Comparison of ENCODE assay signal across 10 cellular contexts in genomic region chr4:2860391-2861348, GRCh38. TPM values are rescaled to one million over a fixed set of nuclear protein-coding genes. Genes with fewer than 3 reads are reported as not detected.
A peak's percentile ranks its signal among the peaks of the same experiment; 100 is the strongest.
DNase-seq lines count a peak whose midpoint lies in the region; ATAC-seq and TF ChIP-seq lines count a peak whose summit lies in the region.
"Had no signal": no experiment of that assay in that cellular context is flagged by ENCODE, and none has a peak within 500 bp of the region (broad histone marks: within the 10 kb centered on the region; RNA-seq: fewer than 3 reads in every experiment).

No MANE protein-coding gene starts in this region.

- no peaks in the 10 kb centered on the region for H3K9me3 ChIP-seq in Loucy (ENCODE audit: insufficient read depth, low read depth, low read length)
- H3K9me3 ChIP-seq in smooth muscle cell (replicated peaks; ENCODE audit: low read depth) = no peaks in the 10 kb centered on the region

- DNase-seq in astrocyte of the spinal cord (ENCODE audit: low read depth, low spot score) (peak; percentile 21), left colon (no peak), smooth muscle cell (lab: John Stamatoyannopoulos, UW; ENCODE audit: unreplicated experiment) (no peak), D341Med (ENCODE audit: low spot score) (no peak), GM19240 (ENCODE audit: insufficient read length, low spot score) (no peak), CD1c-positive myeloid dendritic cell (ENCODE audit: extremely low spot score) (no peak), ecto neural progenitor cell (ENCODE audit: low spot score) (no peak)
- DNase-seq: NCI-H1048; stimulated activated naive CD8-positive, alpha-beta T cell treated with anti-CD3 and anti-CD28 coated beads, Interleukin-15, amount 100 ng/mL, for 72 hours had no signal

- ATAC-seq in left colon = peak; percentile 18
- ATAC-seq: stimulated activated naive CD8-positive, alpha-beta T cell treated with anti-CD3 and anti-CD28 coated beads, Interleukin-15, amount 100 ng/mL, for 72 hours had no signal

- no peaks in the 10 kb centered on the region for H3F3A ChIP-seq in Loucy (ENCODE audit: low read depth)
- H3F3A ChIP-seq in smooth muscle cell (ENCODE audit: low read depth) = peaks cover 12% of the 10 kb centered on the region

- H3K4me3 ChIP-seq in Loucy (ENCODE audit: low read length, poor library complexity, severe bottlenecking) (no peak overlapping the region), astrocyte of the spinal cord (ENCODE audit: low read depth, low read length) (no peak overlapping the region), smooth muscle cell (no peak overlapping the region)

- H3K79me2 ChIP-seq in Loucy (ENCODE audit: insufficient read depth, low read length) = peaks cover 96% of the 10 kb centered on the region
- peaks cover 100% of the 10 kb centered on the region for H3K79me2 ChIP-seq in smooth muscle cell (ENCODE audit: low read depth)

- H3K27me3 ChIP-seq in Loucy (ENCODE audit: insufficient read depth, low read length, poor library complexity, severe bottlenecking) (no peaks in the 10 kb centered on the region), smooth muscle cell (ENCODE audit: low read depth) (no peaks in the 10 kb centered on the region)

- TF ChIP-seq CTCF in Loucy (conservative IDR thresholded peaks at IDR 0.05; ENCODE audit: low read length) (no peak), astrocyte of the spinal cord (IDR thresholded peaks at IDR 0.05; ENCODE audit: low read depth, low read length) (no peak), smooth muscle cell (IDR thresholded peaks at IDR 0.05; ENCODE audit: borderline replicate concordance, insufficient read depth, poor library complexity, severe bottlenecking) (no peak)

- H3K36me3 ChIP-seq in Loucy (ENCODE audit: insufficient read depth, low read length) (no peaks in the 10 kb centered on the region), smooth muscle cell (ENCODE audit: low read depth) (no peaks in the 10 kb centered on the region)

- H3K9ac ChIP-seq in Loucy (ENCODE audit: low read depth, low read length, poor library complexity, severe bottlenecking) (no peak overlapping the region), smooth muscle cell (ENCODE audit: low read depth) (no peak overlapping the region)

- in situ Hi-C loops in astrocyte of the spinal cord (cut with HindIII; ENCODE audit: low sequenced_read_pairs) = no loop called here

- H3K27ac ChIP-seq in smooth muscle cell (ENCODE audit: low read depth) = peak overlapping the region; percentile 63

- H3K4me1 ChIP-seq in Loucy (ENCODE audit: insufficient read depth, low read length, poor library complexity, severe bottlenecking) (peaks cover 43% of the 10 kb centered on the region), smooth muscle cell (ENCODE audit: low read depth) (peaks cover 45% of the 10 kb centered on the region)

- intact Hi-C loops in left colon (cut with DNase I, micrococcal nuclease) = no loop called here

- peak overlapping the region; percentile 8 for H3K4me2 ChIP-seq in Loucy (ENCODE audit: low read depth, low read length, poor library complexity, severe bottlenecking)
- H3K4me2 ChIP-seq in smooth muscle cell = peak overlapping the region; percentile 57

- 77% methylated on average over 6 of the region's 6 CpGs for WGBS in smooth muscle cell (ENCODE audit: low lambda C conversion rate)

- H3K9me2 ChIP-seq in Loucy (replicated peaks; ENCODE audit: low read depth, low read length) = no peaks in the 10 kb centered on the region

- H4K20me1 ChIP-seq in Loucy (ENCODE audit: insufficient read depth, low read length, poor library complexity, severe bottlenecking) (peaks cover 44% of the 10 kb centered on the region), smooth muscle cell (ENCODE audit: low read depth) (peaks cover 100% of the 10 kb centered on the region)

- H2AFZ ChIP-seq in Loucy (ENCODE audit: low read length) = no peak overlapping the region
- H2AFZ ChIP-seq in smooth muscle cell (ENCODE audit: low read depth) = no peak overlapping the region

RNA-seq across cellular contexts. Expression of gene ADD1, which starts 17.0 kb away (rescaled TPM):
- total RNA-seq in left colon (100 to 1,000 TPM; 250 to 254 TPM), smooth muscle cell (109 and 125 TPM in 2 replicates)
- 175 and 200 TPM in 2 replicates for polyA plus RNA-seq in smooth muscle cell
